In the genomic region with DNA sequence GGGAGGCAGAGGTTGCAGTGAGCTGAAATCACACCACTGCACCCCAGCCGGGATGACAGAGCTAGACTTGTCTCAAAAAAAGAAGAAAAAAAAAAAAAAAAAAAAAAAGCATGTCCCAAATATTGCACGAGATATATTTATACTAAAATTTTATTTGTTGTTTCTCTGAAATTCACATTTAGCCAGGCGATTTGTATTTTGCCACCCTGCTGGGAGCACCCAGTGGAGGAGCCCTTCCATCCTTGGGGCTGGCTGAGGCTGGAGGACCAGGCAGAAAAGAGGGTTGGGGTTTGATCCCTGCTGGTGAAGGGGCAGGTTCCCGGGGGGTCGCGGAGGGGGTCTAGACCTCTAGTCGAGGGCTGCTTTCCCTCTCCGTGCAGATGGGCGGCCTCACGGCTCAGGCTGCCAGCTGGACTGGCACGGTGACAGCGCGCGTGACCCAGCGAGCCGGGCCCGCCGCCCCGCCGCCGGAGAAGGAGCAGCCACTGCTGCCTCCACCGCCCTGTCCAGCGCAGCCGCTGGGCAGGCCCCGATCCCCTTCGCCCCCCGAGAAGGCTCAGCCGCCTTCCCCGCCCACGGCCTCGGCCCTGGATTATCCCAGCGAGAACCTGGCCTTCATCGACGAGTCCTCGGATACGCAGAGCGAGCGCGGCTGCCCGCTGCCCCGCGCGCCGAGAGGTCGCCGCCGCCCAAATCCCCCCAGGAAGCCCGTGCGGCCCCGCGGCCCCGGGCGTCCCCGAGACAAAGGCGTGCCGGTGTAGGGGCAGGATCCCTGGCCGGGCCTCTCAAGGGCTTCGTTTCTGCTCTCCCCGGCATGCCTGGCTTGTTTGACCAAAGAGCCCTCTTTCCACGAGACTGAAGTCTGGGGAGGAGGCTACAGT, we compare ENCODE assay signal across 9 cellular contexts. TPM values are rescaled to one million over a fixed set of nuclear protein-coding genes. Genes with fewer than 3 reads are reported as not detected.
DNase-seq lines count a peak whose midpoint lies in the region; ATAC-seq and FAIRE-seq lines count a peak whose summit lies in the region.
"Had no signal": no experiment of that assay in that cellular context is flagged by ENCODE, and none has a peak within 500 bp of the region (broad histone marks: within the 10 kb centered on the region; RNA-seq: fewer than 3 reads in every experiment).

No MANE protein-coding gene starts in this region.

- peaks cover 80% of the 10 kb centered on the region for H3K27me3 ChIP-seq in iPS-15b (ENCODE audit: control insufficient read depth, insufficient read depth, low read length)

- H3K27ac Mint-ChIP-seq in activated naive CD8-positive, alpha-beta T cell treated with anti-CD3 and anti-CD28 coated beads for 36 hours: no peak overlapping the region
- no peak overlapping the region for H3K27ac Mint-ChIP-seq in activated naive CD4-positive, alpha-beta T cell treated with anti-CD3 and anti-CD28 coated beads for 36 hours

- intact Hi-C loops in activated naive CD4-positive, alpha-beta T cell treated with anti-CD3 and anti-CD28 coated beads for 36 hours (cut with micrococcal nuclease): no loop called here

- peak overlapping the region; percentile 45 for H3K4me3 Mint-ChIP-seq in activated naive CD8-positive, alpha-beta T cell treated with anti-CD3 and anti-CD28 coated beads for 36 hours
- no peak overlapping the region for H3K4me3 Mint-ChIP-seq in activated naive CD4-positive, alpha-beta T cell treated with anti-CD3 and anti-CD28 coated beads for 36 hours

- H3K4me3 ChIP-seq in iPS-15b (ENCODE audit: low read depth, low read length): peak overlapping the region; percentile 65
- H3K4me3 ChIP-seq in skeletal muscle cell (ENCODE audit: low read depth, low read length): peak overlapping the region; percentile 24

- H3K36me3 ChIP-seq in ES-I3 (ENCODE audit: insufficient read depth, low read length) (no peaks in the 10 kb centered on the region), iPS-15b (ENCODE audit: control insufficient read depth, insufficient read depth, low read length) (no peaks in the 10 kb centered on the region)

- CTCF ChIA-PET in activated naive CD4-positive, alpha-beta T cell treated with anti-CD3 and anti-CD28 coated beads for 36 hours (lab: Charles Lee): interaction anchor here (0.6 to 0.9 kb wide), 3 partner anchors 43 to 471 kb away, joined by 3 to 5 read pairs (median 4); no protein-coding TSS in a partner anchor

- H3K4me1 ChIP-seq in ES-I3 (ENCODE audit: insufficient read depth, low read length) (peaks cover 3% of the 10 kb centered on the region; the same call in 1 of the 2 replicates), iPS-15b (ENCODE audit: control insufficient read depth, insufficient read depth, low read length) (peaks cover 4% of the 10 kb centered on the region)

- no peak for ATAC-seq in GM21528 (IDR thresholded peaks at IDR 0.05; ENCODE audit: low FRiP score, unreplicated experiment)
- ATAC-seq: HCT116 had no signal

- H3K9me3 ChIP-seq in ES-I3 (ENCODE audit: control insufficient read depth, insufficient read depth, low read length): no peaks in the 10 kb centered on the region; the same call in 1 of the 2 replicates
- no peaks in the 10 kb centered on the region for H3K9me3 ChIP-seq in iPS-15b (ENCODE audit: control insufficient read depth, insufficient read depth, low read length)

- H3K27me3 Mint-ChIP-seq in activated naive CD8-positive, alpha-beta T cell treated with anti-CD3 and anti-CD28 coated beads for 36 hours: peaks cover 88% of the 10 kb centered on the region
- H3K27me3 Mint-ChIP-seq in activated naive CD4-positive, alpha-beta T cell treated with anti-CD3 and anti-CD28 coated beads for 36 hours (ENCODE audit: low read depth): peaks cover 64% of the 10 kb centered on the region

- no peaks in the 10 kb centered on the region for H3K9me3 Mint-ChIP-seq in activated naive CD8-positive, alpha-beta T cell treated with anti-CD3 and anti-CD28 coated beads for 36 hours
- H3K9me3 Mint-ChIP-seq in activated naive CD4-positive, alpha-beta T cell treated with anti-CD3 and anti-CD28 coated beads for 36 hours: no peaks in the 10 kb centered on the region

- H3K4me1 Mint-ChIP-seq in activated naive CD8-positive, alpha-beta T cell treated with anti-CD3 and anti-CD28 coated beads for 36 hours: peaks cover 23% of the 10 kb centered on the region
- H3K4me1 Mint-ChIP-seq in activated naive CD4-positive, alpha-beta T cell treated with anti-CD3 and anti-CD28 coated beads for 36 hours (ENCODE audit: low read depth): peaks cover 24% of the 10 kb centered on the region

- no peak for FAIRE-seq in urothelium cell line (lab: Jason Lieb, UNC)

- H3K36me3 Mint-ChIP-seq in activated naive CD8-positive, alpha-beta T cell treated with anti-CD3 and anti-CD28 coated beads for 36 hours: no peaks in the 10 kb centered on the region
- no peaks in the 10 kb centered on the region for H3K36me3 Mint-ChIP-seq in activated naive CD4-positive, alpha-beta T cell treated with anti-CD3 and anti-CD28 coated beads for 36 hours (ENCODE audit: low read depth)

- no peak for DNase-seq in activated naive CD8-positive, alpha-beta T cell treated with anti-CD3 and anti-CD28 coated beads for 36 hours
- DNase-seq in skeletal muscle cell (ENCODE audit: low read depth) (no peak), NCI-H510A treated with DMSO at 0.1 percent for 48 hours (lab: John Stamatoyannopoulos, UW) (no peak), urothelium cell line (ENCODE audit: low spot score) (no peak)
- no peak for DNase-seq in activated naive CD4-positive, alpha-beta T cell treated with anti-CD3 and anti-CD28 coated beads for 36 hours

- H3K9ac ChIP-seq in ES-I3 (ENCODE audit: low read depth, low read length): peak overlapping the region; percentile 64
- H3K9ac ChIP-seq in iPS-15b (ENCODE audit: low read depth, low read length): no peak overlapping the region

RNA-seq across cellular contexts. Expression of a gene that starts 1.0 kb away (rescaled TPM):
- total RNA-seq in activated naive CD8-positive, alpha-beta T cell treated with anti-CD3 and anti-CD28 coated beads for 36 hours: not detected
- under 1 TPM in 1 of 2 experiments, not detected in 1; 0.67 TPM for total RNA-seq in activated naive CD4-positive, alpha-beta T cell treated with anti-CD3 and anti-CD28 coated beads for 36 hours

RNA-seq across cellular contexts. Expression of a gene that starts 6.1 kb away (rescaled TPM):
- 10 to 100 TPM; 46.5 to 46.9 TPM for total RNA-seq in activated naive CD8-positive, alpha-beta T cell treated with anti-CD3 and anti-CD28 coated beads for 36 hours
- total RNA-seq in activated naive CD4-positive, alpha-beta T cell treated with anti-CD3 and anti-CD28 coated beads for 36 hours: 10 to 100 TPM; 18.5 to 21.7 TPM

RNA-seq across cellular contexts. Expression of a gene that starts 8.1 kb away (rescaled TPM):
- not detected for total RNA-seq in activated naive CD8-positive, alpha-beta T cell treated with anti-CD3 and anti-CD28 coated beads for 36 hours
- under 1 TPM in 1 of 2 experiments, not detected in 1; 0.41 TPM for total RNA-seq in activated naive CD4-positive, alpha-beta T cell treated with anti-CD3 and anti-CD28 coated beads for 36 hours

RNA-seq across cellular contexts. Expression of a gene that starts 13.6 kb away (rescaled TPM):
- 10 to 100 TPM; 32.5 to 35.7 TPM for total RNA-seq in activated naive CD8-positive, alpha-beta T cell treated with anti-CD3 and anti-CD28 coated beads for 36 hours
- 10 to 100 TPM; 26.2 to 30.5 TPM for total RNA-seq in activated naive CD4-positive, alpha-beta T cell treated with anti-CD3 and anti-CD28 coated beads for 36 hours

RNA-seq across cellular contexts. Expression of a gene that starts 14.7 kb away (rescaled TPM):
- total RNA-seq in activated naive CD8-positive, alpha-beta T cell treated with anti-CD3 and anti-CD28 coated beads for 36 hours: 10 to 100 TPM; 23.5 to 24.2 TPM
- total RNA-seq in activated naive CD4-positive, alpha-beta T cell treated with anti-CD3 and anti-CD28 coated beads for 36 hours: 10 to 100 TPM; 12.8 to 14.3 TPM
